Comparison of ENCODE assay signal across 17 cellular contexts in the genomic region with DNA sequence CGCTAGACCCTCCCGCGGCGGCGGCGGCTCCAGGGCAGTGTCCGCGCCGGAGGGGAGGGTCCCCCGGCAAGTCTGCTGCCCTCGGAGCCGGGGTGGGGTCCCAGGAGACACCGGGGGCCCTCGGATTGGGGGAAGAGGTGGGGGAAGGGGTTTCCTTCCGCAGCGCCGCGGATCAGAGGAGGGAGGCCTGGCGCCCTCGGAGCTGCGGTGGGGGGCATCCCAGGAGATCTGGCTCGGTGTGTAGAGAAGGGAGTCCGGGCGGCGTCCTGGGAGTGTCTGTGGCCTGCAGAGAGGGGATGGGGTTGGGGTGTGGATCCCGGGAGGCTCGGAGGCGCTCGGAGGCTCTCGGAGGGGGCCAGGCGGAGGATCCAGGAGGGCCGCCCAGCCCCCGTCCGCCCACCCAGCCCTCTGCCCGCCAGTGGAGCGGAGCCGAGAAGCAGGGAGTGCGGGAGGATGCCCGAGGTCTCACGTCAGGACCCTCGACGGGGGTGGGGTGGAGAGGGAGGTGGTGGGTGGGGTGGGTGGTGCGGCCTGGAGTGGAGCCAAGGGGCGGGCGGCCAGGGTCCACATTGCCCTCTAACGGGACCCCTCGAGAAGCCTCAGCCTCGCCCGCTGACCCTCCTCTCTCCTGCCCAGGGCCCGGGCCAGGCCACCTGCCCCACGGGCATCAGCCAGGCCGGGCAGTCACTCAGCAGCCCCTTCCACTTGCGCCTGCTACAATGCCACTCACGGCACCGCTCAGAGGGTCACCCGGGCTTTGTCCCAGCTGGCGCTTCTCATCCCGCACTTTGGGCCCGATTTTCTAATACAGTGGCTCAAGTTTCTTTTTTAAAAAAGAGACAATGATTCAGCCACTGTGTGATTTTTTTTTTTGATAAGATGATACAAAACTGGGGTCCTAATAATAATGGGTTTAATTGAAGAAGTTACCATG.
A peak's percentile ranks its signal among the peaks of the same experiment; 100 is the strongest.
DNase-seq lines count a peak whose midpoint lies in the region; ATAC-seq and TF ChIP-seq lines count a peak whose summit lies in the region.
"Had no signal": no experiment of that assay in that cellular context is flagged by ENCODE, and none has a peak within 500 bp of the region (broad histone marks: within the 10 kb centered on the region; RNA-seq: fewer than 3 reads in every experiment).

No MANE protein-coding gene starts in this region.

- 31% methylated on average over 59 of the region's 59 CpGs for WGBS in ectodermal cell, 2 experiments

- no peak for TF ChIP-seq CTCF in retinal pigment epithelial cell (conservative IDR thresholded peaks at IDR 0.05; ENCODE audit: low read depth, low read length)

- no peak overlapping the region for H3K27ac ChIP-seq in ectodermal cell (ENCODE audit: insufficient read depth, low read depth, low read length, poor library complexity, severe bottlenecking)
- no peak overlapping the region for H3K27ac ChIP-seq in iPS-20b (ENCODE audit: low read length)
- H3K27ac ChIP-seq: KMS-11 had no signal

- H3K9ac ChIP-seq in ES-I3 (ENCODE audit: low read depth, low read length) (peak overlapping the region; percentile 47; the same call in 1 of the 2 replicates), iPS-20b (ENCODE audit: low read depth, low read length) (no peak overlapping the region; the same call in 1 of the 2 replicates)
- H3K9ac ChIP-seq: KMS-11 had no signal

- H3K9me3 ChIP-seq in ES-I3 (ENCODE audit: control insufficient read depth, insufficient read depth, low read length) (no peaks in the 10 kb centered on the region), ectodermal cell (ENCODE audit: control insufficient read depth, low read length) (no peaks in the 10 kb centered on the region), iPS-20b (ENCODE audit: insufficient read depth, low read depth, low read length) (no peaks in the 10 kb centered on the region)

- H3K4me3 ChIP-seq in ectodermal cell (ENCODE audit: insufficient read depth, low read depth, low read length) (peak overlapping the region; percentile 28), iPS-20b (ENCODE audit: low read length) (peak overlapping the region; percentile 63; the same call in 1 of the 2 replicates), retinal pigment epithelial cell (ENCODE audit: low read length) (peak overlapping the region; percentile 37)

- peaks cover 72% of the 10 kb centered on the region for H3K27me3 ChIP-seq in ectodermal cell (ENCODE audit: control insufficient read depth, insufficient read depth, low read length, poor library complexity, severe bottlenecking)
- peaks cover 74% of the 10 kb centered on the region for H3K27me3 ChIP-seq in iPS-20b (ENCODE audit: insufficient read depth, low read length)

- H3K4me1 ChIP-seq in ES-I3 (ENCODE audit: insufficient read depth, low read length) (0 out of 2 replicates have a peak, but pooled peaks cover 5% of the 10 kb centered on the region), ectodermal cell (ENCODE audit: control insufficient read depth, insufficient read depth, low read length) (peaks cover 18% of the 10 kb centered on the region), iPS-20b (ENCODE audit: insufficient read depth, low read length) (peaks cover 5% of the 10 kb centered on the region; the same call in 1 of the 2 replicates)

- DNase-seq in retinal pigment epithelial cell (ENCODE audit: low read depth): no peak
- DNase-seq in NCI-H1105 (lab: John Stamatoyannopoulos, UW): no peak
- no peak for DNase-seq in UCSD-AML1 (lab: John Stamatoyannopoulos, UW; ENCODE audit: unreplicated experiment)
- DNase-seq: activated naive CD8-positive, alpha-beta T cell treated with anti-CD3 and anti-CD28 coated beads, Interleukin-2, amount 10 ng/mL, durations not matched to agents 7 days and 5 days; COR-L47; GOT3; immature natural killer cell; NCI-H146; NCI-H526; stimulated activated naive CD8-positive, alpha-beta T cell treated with anti-CD3 and anti-CD28 coated beads, Interleukin-15, Interleukin-2, amounts not matched to agents 100 U/mL and 50 U/mL, for 24 hours; T-cell had no signal

- no peak for ATAC-seq in esophagus mucosa
- ATAC-seq in HG03457 (IDR thresholded peaks at IDR 0.05; ENCODE audit: unreplicated experiment): no peak
- ATAC-seq: stimulated activated naive CD8-positive, alpha-beta T cell treated with anti-CD3 and anti-CD28 coated beads, Interleukin-15, Interleukin-2, amounts not matched to agents 100 U/mL and 50 U/mL, for 24 hours; T-cell had no signal

- no peaks in the 10 kb centered on the region for H3K36me3 ChIP-seq in ES-I3 (ENCODE audit: insufficient read depth, low read length)
- no peaks in the 10 kb centered on the region for H3K36me3 ChIP-seq in ectodermal cell (ENCODE audit: control insufficient read depth, insufficient read depth, low read length)
- no peaks in the 10 kb centered on the region for H3K36me3 ChIP-seq in iPS-20b (ENCODE audit: insufficient read depth, low read depth, low read length)
